In genomic region chr2:15979759-15980604, GRCh38 we compare ENCODE assay signal across 1 cellular context.
TF ChIP-seq lines count a peak whose summit lies in the region.

No MANE protein-coding gene starts in this region.

TF ChIP-seq in K562, 482 proteins besides CTCF, POLR2A, EP300 and RAD21:
- TF ChIP-seq RBM25 (IDR thresholded peaks at IDR 0.05; ENCODE audit: low read depth, low read length, severe bottlenecking): peak; percentile 65
- TF ChIP-seq NFIX (CRISPR knock-in tag; IDR thresholded peaks at IDR 0.05; ENCODE audit: low read depth): no peak
- no peak for TF ChIP-seq ZNF609 (CRISPR knock-in tag; IDR thresholded peaks at IDR 0.05; ENCODE audit: borderline replicate concordance)
- TF ChIP-seq HCFC1 (IDR thresholded peaks at IDR 0.05; ENCODE audit: low read depth, low read length): no peak
